ENCODE assay signal across 8 cellular contexts in genomic region chr7:23106491-23106800, GRCh38. TPM values are rescaled to one million over a fixed set of nuclear protein-coding genes. Genes with fewer than 3 reads are reported as not detected.
DNase-seq lines count a peak whose midpoint lies in the region; ATAC-seq and TF ChIP-seq lines count a peak whose summit lies in the region.

No MANE protein-coding gene starts in this region.

- H3K4me1 ChIP-seq in Peyer's patch = peaks cover 0 to 25% (median 2%) of the 10 kb centered on the region in 4 donors

- peak overlapping the region; percentile 97 to 99 for H3K4me3 Mint-ChIP-seq in activated T-cell treated with anti-CD3 and anti-CD28 coated beads, Interleukin-2, amount 50 U/mL, for 72 hours
- H3K4me3 Mint-ChIP-seq in mesothelial cell of epicardium (peak overlapping the region; percentile 99), type B pancreatic cell (peak overlapping the region; percentile 99)

- H3K36me3 Mint-ChIP-seq in activated T-cell treated with anti-CD3 and anti-CD28 coated beads, Interleukin-2, amount 50 U/mL, for 72 hours (ENCODE audit: insufficient read depth in 2 of 2) = peaks cover 0 to 2% of the 10 kb centered on the region in 2 donors
- peaks cover 13% of the 10 kb centered on the region for H3K36me3 Mint-ChIP-seq in mesothelial cell of epicardium
- H3K36me3 Mint-ChIP-seq in type B pancreatic cell = peaks cover 10% of the 10 kb centered on the region

- H3K27ac ChIP-seq in Peyer's patch (peak overlapping the region; percentile 81 to 94 (median 90)), dorsolateral prefrontal cortex (peak overlapping the region in 55 of 59 donors; percentile 47 to 97 (median 89))

- H3K27me3 Mint-ChIP-seq in activated T-cell treated with anti-CD3 and anti-CD28 coated beads, Interleukin-2, amount 50 U/mL, for 72 hours (ENCODE audit: low read depth) = no peaks in the 10 kb centered on the region
- H3K27me3 Mint-ChIP-seq in mesothelial cell of epicardium (ENCODE audit: low read depth) (no peaks in the 10 kb centered on the region), type B pancreatic cell (no peaks in the 10 kb centered on the region)

- peak; percentile 9 for ATAC-seq in activated T-cell treated with anti-CD3 and anti-CD28 coated beads, Interleukin-2, amount 50 U/mL, for 72 hours (replicated peaks in 1 of 2)
- ATAC-seq in HG03025 (IDR thresholded peaks at IDR 0.05; ENCODE audit: low FRiP score, unreplicated experiment) = peak; percentile 7

- H3K9me3 Mint-ChIP-seq in activated T-cell treated with anti-CD3 and anti-CD28 coated beads, Interleukin-2, amount 50 U/mL, for 72 hours = no peaks in the 10 kb centered on the region
- H3K9me3 Mint-ChIP-seq in mesothelial cell of epicardium = peaks cover 15% of the 10 kb centered on the region
- no peaks in the 10 kb centered on the region for H3K9me3 Mint-ChIP-seq in type B pancreatic cell

- no peaks in the 10 kb centered on the region for H3K36me3 ChIP-seq in Peyer's patch

- H3K27me3 ChIP-seq in Peyer's patch = no peaks in the 10 kb centered on the region
- H3K27me3 ChIP-seq in dorsolateral prefrontal cortex = no peaks in the 10 kb centered on the region

- no peak for TF ChIP-seq POLR2A in Peyer's patch (IDR thresholded peaks at IDR 0.05)

- no peak for DNase-seq in activated T-cell treated with anti-CD3 and anti-CD28 coated beads, Interleukin-2, amount 50 U/mL, for 72 hours
- DNase-seq in activated T-cell treated with anti-CD3 and anti-CD28 coated beads for 4 hours (no peak), Peyer's patch (no peak), dorsolateral prefrontal cortex (peak in 6 of 10 donors; percentile 40 to 59 (median 52)), mesothelial cell of epicardium (ENCODE audit: low spot score in 2 of 2, unreplicated experiment in 2 of 2) (no peak), type B pancreatic cell (ENCODE audit: extremely low spot score, unreplicated experiment) (no peak), amniotic stem cell (lab: John Stamatoyannopoulos, UW) (no peak)

- H3K4me3 ChIP-seq in Peyer's patch (peak overlapping the region; percentile 71 to 94 (median 77)), dorsolateral prefrontal cortex (peak overlapping the region; percentile 74 to 99 (median 95))

- no peak overlapping the region for H3K27ac Mint-ChIP-seq in activated T-cell treated with anti-CD3 and anti-CD28 coated beads, Interleukin-2, amount 50 U/mL, for 72 hours
- H3K27ac Mint-ChIP-seq in mesothelial cell of epicardium (peak overlapping the region; percentile 100), type B pancreatic cell (peak overlapping the region; percentile 99)

- H3K4me1 Mint-ChIP-seq in activated T-cell treated with anti-CD3 and anti-CD28 coated beads, Interleukin-2, amount 50 U/mL, for 72 hours (ENCODE audit: low read depth) = peaks cover 40% of the 10 kb centered on the region
- H3K4me1 Mint-ChIP-seq in mesothelial cell of epicardium (peaks cover 29% of the 10 kb centered on the region), type B pancreatic cell (ENCODE audit: unreplicated experiment) (peaks cover 26% of the 10 kb centered on the region)

- intact Hi-C loops in dorsolateral prefrontal cortex (cut with DNase I) = loop anchor here (2.0 to 10.0 kb wide), 3 partner anchors 76 to 188 kb away; partner anchors contain the start of genes MALSU1 (in 2 of the 2), HYCC1 (in 1 of the 2) and NUP42 (in 1 of the 2)

- no peaks in the 10 kb centered on the region for H3K9me3 ChIP-seq in Peyer's patch

- TF ChIP-seq CTCF in Peyer's patch (IDR thresholded peaks at IDR 0.05) (no peak), dorsolateral prefrontal cortex (IDR thresholded peaks at IDR 0.05 in 54 of 56, conservative IDR thresholded peaks at IDR 0.05 in 2 of 56; ENCODE audit: low read depth in 1 of 56, partially characterized antibody in 56 of 56) (peak in 1 of 56 donors; percentile 14), mesothelial cell of epicardium (IDR thresholded peaks at IDR 0.05; ENCODE audit: unreplicated experiment) (no peak), type B pancreatic cell (conservative IDR thresholded peaks at IDR 0.05) (no peak)

RNA-seq across cellular contexts. Expression of gene KLHL7, which starts 0.9 kb away (rescaled TPM):
- 10 to 100 TPM; 20.4 to 25.4 TPM for total RNA-seq in activated T-cell treated with anti-CD3 and anti-CD28 coated beads, Interleukin-2, amount 50 U/mL, for 72 hours
- 10 to 100 TPM; 16.7 to 53.6 (median 23.1) TPM for total RNA-seq in Peyer's patch
- 10 to 100 TPM; 25.2 to 72.8 (median 49.2) TPM for total RNA-seq in dorsolateral prefrontal cortex
- total RNA-seq in mesothelial cell of epicardium = 44.0 to 48.3 TPM (median 45.7 TPM) in 3 replicates
- total RNA-seq in type B pancreatic cell (ENCODE audit: low replicate concordance) = 34.0 and 44.3 TPM in 2 replicates

Comparison
In these comparisons a context has a peak if more than half of its experiments do, and no peak if none do; other contexts are left out.
1. DNase-seq: peak in dorsolateral prefrontal cortex (6 of 10); none in activated T-cell treated with anti-CD3 and anti-CD28 coated beads, Interleukin-2, amount 50 U/mL, for 72 hours (0 of 2), activated T-cell treated with anti-CD3 and anti-CD28 coated beads for 4 hours (single experiment), Peyer's patch (0 of 3), mesothelial cell of epicardium (0 of 2), type B pancreatic cell (single experiment) and amniotic stem cell (single experiment).
2. Peak in every context shown above with its lines, with median percentiles within 50 percentile points of each other: H3K4me3 Mint-ChIP-seq.